ENCODE assay signal across 33 cellular contexts in genomic region chr2:55084631-55085030, GRCh38.
"Had no signal": no experiment of that assay in that cellular context is flagged by ENCODE, and none has a peak within 500 bp of the region (broad histone marks: within the 10 kb centered on the region; RNA-seq: fewer than 3 reads in every experiment).

No MANE protein-coding gene starts in this region.

- H3K4me1 ChIP-seq: ascending aorta, breast epithelium had no signal

- H3K27ac Mint-ChIP-seq: activated CD4-positive, alpha-beta memory T cell treated with anti-CD3 and anti-CD28 coated beads for 36 hours; activated CD8-positive, alpha-beta memory T cell treated with anti-CD3 and anti-CD28 coated beads, Interleukin-2, amount 10 ng/mL, durations not matched to agents 7 days and 5 days; activated CD8-positive, alpha-beta T cell treated with anti-CD3 and anti-CD28 coated beads, Interleukin-2, amount 10 ng/mL, durations not matched to agents 7 days and 5 days; activated naive CD4-positive, alpha-beta T cell treated with anti-CD3 and anti-CD28 coated beads for 36 hours; activated naive CD4-positive, alpha-beta T cell treated with anti-CD3 and anti-CD28 coated beads, Interleukin-2, amount 50 U/mL, for 24 hours; activated naive CD8-positive, alpha-beta T cell treated with anti-CD3 and anti-CD28 coated beads for 36 hours; activated naive CD8-positive, alpha-beta T cell treated with anti-CD3 and anti-CD28 coated beads, Interleukin-2, amount 50 U/mL, for 24 hours; activated T-helper 1 cell treated with anti-CD3 and anti-CD28 coated beads, Interleukin-12 subunit alpha, Interleukin-12 subunit beta, Interleukin-2, Interleukin-4 antibody, amounts not matched to agents 30 ng/mL and 10 ng/mL and 1 ng/mL, durations not matched to agents 14 hours and 24 hours and 36 hours; activated T-helper 2 cell treated with anti-CD3 and anti-CD28 coated beads, Interferon-gamma antibody, Interleukin-2, Interleukin-4, amounts not matched to agents 10 μg/mL and 5 μg/mL and 100 μg/mL, durations not matched to agents 14 hours and 24 hours and 36 hours; brain; endodermal cell; T-helper 17 cell; T-helper 2 cell treated with Interferon-gamma antibody and Interleukin-4, amounts not matched to agents 5 μg/mL and 100 μg/mL, for 36 hours had no signal

- ATAC-seq: activated CD8-positive, alpha-beta memory T cell treated with anti-CD3 and anti-CD28 coated beads, Interleukin-2, amount 10 ng/mL, durations not matched to agents 7 days and 5 days; activated CD8-positive, alpha-beta T cell treated with anti-CD3 and anti-CD28 coated beads, Interleukin-2, amount 10 ng/mL, durations not matched to agents 7 days and 5 days; activated naive CD8-positive, alpha-beta T cell treated with anti-CD3 and anti-CD28 coated beads, Interleukin-2, amount 50 U/mL, for 24 hours; esophagus mucosa; T-helper 17 cell had no signal

- H3K4me3 ChIP-seq: ascending aorta, breast epithelium, cardiac muscle cell, coronary artery, dorsolateral prefrontal cortex had no signal

- H3K4me1 Mint-ChIP-seq: activated CD8-positive, alpha-beta memory T cell treated with anti-CD3 and anti-CD28 coated beads, Interleukin-2, amount 10 ng/mL, durations not matched to agents 7 days and 5 days; activated naive CD4-positive, alpha-beta T cell treated with anti-CD3 and anti-CD28 coated beads, Interleukin-2, amount 50 U/mL, for 24 hours; activated naive CD8-positive, alpha-beta T cell treated with anti-CD3 and anti-CD28 coated beads for 36 hours; activated naive CD8-positive, alpha-beta T cell treated with anti-CD3 and anti-CD28 coated beads, Interleukin-2, amount 50 U/mL, for 24 hours had no signal

- H3K36me3 ChIP-seq: ascending aorta, breast epithelium, cardiac muscle cell had no signal

- H3K27me3 ChIP-seq: ascending aorta, breast epithelium, cardiac muscle cell, dorsolateral prefrontal cortex had no signal

- H3K9me3 Mint-ChIP-seq: dendritic cell treated with granulocyte-macrophage colony-stimulating factor and Interleukin-4, amounts not matched to agents 40 ng/mL and 50 ng/mL, for 4 days; endodermal cell had no signal

- H3K9me3 ChIP-seq: breast epithelium had no signal

- DNase-seq: activated CD4-positive, alpha-beta memory T cell treated with anti-CD3 and anti-CD28 coated beads for 36 hours; activated CD4-positive, alpha-beta T cell treated with anti-CD3 and anti-CD28 coated beads for 1 hour; activated CD4-positive, alpha-beta T cell treated with anti-CD3 and anti-CD28 coated beads for 4 hours; activated CD4-positive, CD25-positive, alpha-beta regulatory T cell; activated CD8-positive, alpha-beta memory T cell treated with anti-CD3 and anti-CD28 coated beads, Interleukin-2, amount 10 ng/mL, durations not matched to agents 7 days and 5 days; activated CD8-positive, alpha-beta memory T cell treated with anti-CD3 and anti-CD28 coated beads, Interleukin-2, amount 50 U/mL, for 4 hours; activated CD8-positive, alpha-beta T cell treated with anti-CD3 and anti-CD28 coated beads, Interleukin-2, amount 10 ng/mL, durations not matched to agents 7 days and 5 days; activated effector memory CD4-positive, alpha-beta T cell treated with anti-CD3 and anti-CD28 coated beads, Interleukin-2, amount 50 U/mL, for 16 hours; activated naive CD4-positive, alpha-beta T cell treated with anti-CD3 and anti-CD28 coated beads for 36 hours; activated naive CD8-positive, alpha-beta T cell treated with anti-CD3 and anti-CD28 coated beads for 36 hours; activated naive CD8-positive, alpha-beta T cell treated with anti-CD3 and anti-CD28 coated beads, Interleukin-2, amount 50 U/mL, for 24 hours; activated T-cell treated with anti-CD3 and anti-CD28 coated beads, Interleukin-2, amount 50 U/mL, for 1 hour; activated T-cell treated with anti-CD3 and anti-CD28 coated beads, Interleukin-2, amount 50 U/mL, for 48 hours; central memory CD4-positive, alpha-beta T cell; dorsolateral prefrontal cortex; effector memory CD4-positive, alpha-beta T cell; endodermal cell; foreskin fibroblast; head of caudate nucleus; T-helper 1 cell; T-helper 17 cell; T1000 had no signal

- H3K27me3 Mint-ChIP-seq: activated CD4-positive, alpha-beta memory T cell treated with anti-CD3 and anti-CD28 coated beads for 36 hours; activated CD8-positive, alpha-beta memory T cell treated with anti-CD3 and anti-CD28 coated beads, Interleukin-2, amount 10 ng/mL, durations not matched to agents 7 days and 5 days; activated naive CD4-positive, alpha-beta T cell treated with anti-CD3 and anti-CD28 coated beads, Interleukin-2, amount 50 U/mL, for 24 hours; activated naive CD8-positive, alpha-beta T cell treated with anti-CD3 and anti-CD28 coated beads for 36 hours; activated naive CD8-positive, alpha-beta T cell treated with anti-CD3 and anti-CD28 coated beads, Interleukin-2, amount 50 U/mL, for 24 hours; dendritic cell treated with granulocyte-macrophage colony-stimulating factor and Interleukin-4, amounts not matched to agents 40 ng/mL and 50 ng/mL, for 4 days; T-helper 17 cell had no signal

- H3K4me3 Mint-ChIP-seq: activated CD4-positive, alpha-beta memory T cell treated with anti-CD3 and anti-CD28 coated beads for 36 hours; activated CD8-positive, alpha-beta memory T cell treated with anti-CD3 and anti-CD28 coated beads, Interleukin-2, amount 10 ng/mL, durations not matched to agents 7 days and 5 days; activated CD8-positive, alpha-beta T cell treated with anti-CD3 and anti-CD28 coated beads, Interleukin-2, amount 10 ng/mL, durations not matched to agents 7 days and 5 days; activated naive CD4-positive, alpha-beta T cell treated with anti-CD3 and anti-CD28 coated beads for 36 hours; activated naive CD4-positive, alpha-beta T cell treated with anti-CD3 and anti-CD28 coated beads, Interleukin-2, amount 50 U/mL, for 24 hours; activated naive CD8-positive, alpha-beta T cell treated with anti-CD3 and anti-CD28 coated beads for 36 hours; activated naive CD8-positive, alpha-beta T cell treated with anti-CD3 and anti-CD28 coated beads, Interleukin-2, amount 50 U/mL, for 24 hours; activated T-helper 1 cell treated with anti-CD3 and anti-CD28 coated beads, Interleukin-12 subunit alpha, Interleukin-12 subunit beta, Interleukin-2, Interleukin-4 antibody, amounts not matched to agents 30 ng/mL and 10 ng/mL and 1 ng/mL, durations not matched to agents 14 hours and 24 hours and 36 hours; brain; dendritic cell treated with granulocyte-macrophage colony-stimulating factor and Interleukin-4, amounts not matched to agents 40 ng/mL and 50 ng/mL, for 4 days; endodermal cell; T-helper 17 cell; T-helper 2 cell treated with Interferon-gamma antibody and Interleukin-4, amounts not matched to agents 5 μg/mL and 100 μg/mL, for 36 hours had no signal
